Comparison of ENCODE assay signal across 11 cellular contexts in the genomic region with DNA sequence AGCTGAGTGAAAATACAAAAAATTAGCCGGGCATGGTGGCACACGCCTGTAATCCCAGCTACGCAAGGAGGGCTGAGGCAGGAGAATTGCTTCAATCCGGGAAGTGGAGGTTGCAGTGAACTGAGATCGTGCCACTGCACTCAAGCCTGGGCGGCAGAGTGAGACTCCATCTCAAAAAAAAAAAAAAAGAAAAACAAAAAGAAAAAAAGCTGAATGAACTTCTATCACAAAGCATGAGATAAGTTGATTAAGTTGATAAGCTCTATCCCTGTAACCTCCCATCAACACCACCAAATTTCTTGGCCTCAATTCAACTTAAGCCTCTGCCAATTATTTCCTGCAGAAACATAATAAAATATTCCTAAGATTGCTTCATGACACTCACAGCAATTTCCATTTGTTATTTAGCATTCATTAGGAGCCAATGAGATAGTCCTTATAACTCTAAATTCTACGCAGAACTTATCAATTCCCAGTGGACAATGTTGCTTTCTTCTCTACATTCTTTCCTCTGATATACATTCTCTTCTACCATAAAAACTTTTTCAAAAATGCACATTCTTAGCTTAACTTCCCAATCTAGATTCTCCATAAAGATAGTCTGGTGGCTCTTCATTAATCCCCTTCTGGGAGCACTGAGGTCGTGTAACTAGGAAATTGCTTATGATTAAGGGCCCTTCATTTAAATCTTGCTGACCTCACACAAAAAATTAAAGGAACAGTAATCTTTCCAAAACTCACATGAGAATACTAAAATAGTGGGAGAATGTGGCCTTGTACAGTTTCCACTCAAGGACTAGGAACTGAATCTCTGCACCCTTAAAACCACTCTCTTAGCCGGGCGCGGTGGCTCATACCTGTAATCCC. TPM values are rescaled to one million over a fixed set of nuclear protein-coding genes. Genes with fewer than 3 reads are reported as not detected.
DNase-seq lines count a peak whose midpoint lies in the region; ATAC-seq and TF ChIP-seq lines count a peak whose summit lies in the region.
"Had no signal": no experiment of that assay in that cellular context is flagged by ENCODE, and none has a peak within 500 bp of the region (broad histone marks: within the 10 kb centered on the region; RNA-seq: fewer than 3 reads in every experiment).

No MANE protein-coding gene starts in this region.

- intact Hi-C loops in HCT116 (cut with micrococcal nuclease) = no loop called here
- intact Hi-C loops in ascending aorta (cut with DNase I) = loop anchor here (5.0 kb wide), 1 partner anchor 39 kb away; no protein-coding TSS in a partner anchor
- intact Hi-C loops in aorta (cut with DNase I) = no loop called here
- intact Hi-C loops in left lung (cut with DNase I) = no loop called here

- H3K27me3 Mint-ChIP-seq in naive B cell = no peaks in the 10 kb centered on the region

- TSS peak; percentile 32 for BruUV-seq in HCT116 (replicated peaks; lab: Mats Ljungman, UMichigan)

- 28 to 30% methylated on average over 11 of the region's 11 CpGs for WGBS in aorta, 2 donors

- H3K27me3 ChIP-seq in ACC112 (ENCODE audit: insufficient read depth, low read length) (no peaks in the 10 kb centered on the region), HCT116 (ENCODE audit: insufficient read depth, low read length) (no peaks in the 10 kb centered on the region), ascending aorta (no peaks in the 10 kb centered on the region), aorta (ENCODE audit: control insufficient read depth in 1 of 2, insufficient read depth in 2 of 2, low read length in 1 of 2) (no peaks in the 10 kb centered on the region), left lung (no peaks in the 10 kb centered on the region)
- H3K27me3 ChIP-seq: gastroesophageal sphincter, testis had no signal

- H3K4me2 ChIP-seq in HCT116 (ENCODE audit: low read length) = peak overlapping the region; percentile 16

- no peak for TF ChIP-seq RAD21 in HCT116 (IDR thresholded peaks at IDR 0.05; ENCODE audit: low read depth)

- peak overlapping the region in 7 of 8 donors; percentile 2 to 71 (median 41) for H3K4me3 Mint-ChIP-seq in naive B cell

- H3K27ac Mint-ChIP-seq in naive B cell = peak overlapping the region in 4 of 6 donors; percentile 0 to 21 (median 9)

- H2AFZ ChIP-seq in ACC112 (ENCODE audit: low read length, unreplicated experiment) = no peak overlapping the region
- no peak overlapping the region for H2AFZ ChIP-seq in HCT116 (ENCODE audit: low read depth, low read length, poor library complexity, severe bottlenecking)

- H3K4me3 ChIP-seq in ACC112 (ENCODE audit: low read depth, low read length) = peak overlapping the region; percentile 52
- H3K4me3 ChIP-seq in HCT116 (replicated peaks in 1 of 2; ENCODE audit: low read depth in 1 of 2, low read length in 2 of 2) = no peak overlapping the region
- H3K4me3 ChIP-seq in ascending aorta = peak overlapping the region; percentile 33 to 85
- peak overlapping the region in 1 of 2 donors; percentile 30 for H3K4me3 ChIP-seq in aorta (ENCODE audit: low read length in 2 of 2)
- peak overlapping the region in 1 of 2 donors; percentile 9 for H3K4me3 ChIP-seq in left lung
- H3K4me3 ChIP-seq: gastroesophageal sphincter, testis had no signal

- no peaks in the 10 kb centered on the region for H3K36me3 ChIP-seq in ACC112 (ENCODE audit: insufficient read depth, low read length)
- H3K36me3 ChIP-seq in HCT116 (ENCODE audit: control insufficient read depth in 1 of 2, insufficient read depth in 2 of 2, low read length in 2 of 2) = no peaks in the 10 kb centered on the region
- H3K36me3 ChIP-seq in ascending aorta = no peaks in the 10 kb centered on the region
- H3K36me3 ChIP-seq in aorta (ENCODE audit: control insufficient read depth in 1 of 2, insufficient read depth in 2 of 2, low read length in 1 of 2) = no peaks in the 10 kb centered on the region
- no peaks in the 10 kb centered on the region for H3K36me3 ChIP-seq in left lung
- H3K36me3 ChIP-seq: gastroesophageal sphincter had no signal

- H3K9me3 ChIP-seq in HCT116 (ENCODE audit: control insufficient read depth in 1 of 2, insufficient read depth in 1 of 2, low read depth in 1 of 2, low read length in 2 of 2) (no peaks in the 10 kb centered on the region), ascending aorta (no peaks in the 10 kb centered on the region), aorta (ENCODE audit: control insufficient read depth, low read length) (no peaks in the 10 kb centered on the region), left lung (no peaks in the 10 kb centered on the region)
- H3K9me3 ChIP-seq: gastroesophageal sphincter, testis had no signal

- DNase-seq in HCT116 (ENCODE audit: low read depth, low spot score) (no peak), ascending aorta (ENCODE audit: low spot score in 2 of 2) (no peak), naive B cell (no peak), NOMO-1 treated with DMSO at 0.1 percent for 48 hours (lab: John Stamatoyannopoulos, UW; ENCODE audit: unreplicated experiment) (no peak), NCI-H748 treated with DMSO at 0.1 percent for 48 hours (lab: John Stamatoyannopoulos, UW) (no peak), aorta (no peak), left lung (no peak)
- DNase-seq: stimulated activated CD4-positive, alpha-beta T cell treated with anti-CD3 and anti-CD28 coated beads, Interleukin-15, amount 100 ng/mL, for 24 hours; testis had no signal

- no peak for TF ChIP-seq POLR2A in HCT116 (IDR thresholded peaks at IDR 0.05; ENCODE audit: borderline replicate concordance, extremely low read depth, insufficient read depth, insufficient read length)

- CTCF ChIA-PET in HCT116 (lab: Charles Lee) = no interaction called here

- H3K9ac ChIP-seq in HCT116 (ENCODE audit: low read length) = no peak overlapping the region

- POLR2A ChIA-PET in HCT116 (lab: Charles Lee) = no interaction called here

- H3K4me1 Mint-ChIP-seq in naive B cell = peaks cover 30 to 55% (median 42%) of the 10 kb centered on the region in 3 donors

- H3K27ac ChIP-seq in ACC112 (ENCODE audit: low read depth, low read length) (no peak overlapping the region), HCT116 (ENCODE audit: low read depth, low read length) (no peak overlapping the region), ascending aorta (peak overlapping the region in 1 of 2 donors; percentile 48), aorta (ENCODE audit: low read depth in 1 of 2, low read length in 2 of 2) (no peak overlapping the region), left lung (peak overlapping the region in 1 of 2 donors; percentile 33)

- H3K4me1 ChIP-seq in ACC112 (ENCODE audit: control insufficient read depth, insufficient read depth, low read length, unreplicated experiment) = peaks cover 29% of the 10 kb centered on the region
- peaks cover 12 to 28% of the 10 kb centered on the region in 2 experiments for H3K4me1 ChIP-seq in HCT116 (ENCODE audit: control insufficient read depth in 1 of 2, insufficient read depth in 2 of 2, low read length in 2 of 2)
- peaks cover 3 to 36% of the 10 kb centered on the region in 2 donors for H3K4me1 ChIP-seq in ascending aorta
- H3K4me1 ChIP-seq in aorta (ENCODE audit: control insufficient read depth in 1 of 2, insufficient read depth in 2 of 2, low read length in 2 of 2) = peaks cover 3% of the 10 kb centered on the region in 2 donors
- peaks cover 17 to 50% of the 10 kb centered on the region in 2 donors for H3K4me1 ChIP-seq in left lung

- H3K36me3 Mint-ChIP-seq in naive B cell = no peaks in the 10 kb centered on the region

- H3K9me3 Mint-ChIP-seq in naive B cell = no peaks in the 10 kb centered on the region

- no peaks in the 10 kb centered on the region for H3K9me2 ChIP-seq in HCT116 (ENCODE audit: insufficient read depth)

- RAD21 ChIA-PET in HCT116 (lab: Charles Lee; ENCODE audit: low non-redundant PET in 1 of 2, low total read pairs in 2 of 2, uncharacterized antibody in 2 of 2, unreplicated experiment in 2 of 2) = no interaction called here

- H4K20me1 ChIP-seq in HCT116 (ENCODE audit: insufficient read depth) = peaks cover 6% of the 10 kb centered on the region; the same call in 1 of the 2 replicates

- TF ChIP-seq CTCF in HCT116 (IDR thresholded peaks at IDR 0.05 in 2 of 3, conservative IDR thresholded peaks at IDR 0.05 in 1 of 3; ENCODE audit: borderline replicate concordance in 1 of 3, insufficient read depth in 1 of 3, low read depth in 2 of 3, low read length in 2 of 3) (no peak), ascending aorta (IDR thresholded peaks at IDR 0.05) (no peak), left lung (IDR thresholded peaks at IDR 0.05) (no peak)

- peaks cover 72% of the 10 kb centered on the region for H3K79me2 ChIP-seq in ACC112 (ENCODE audit: control insufficient read depth, insufficient read depth, low read length, unreplicated experiment)
- peaks cover 75% of the 10 kb centered on the region for H3K79me2 ChIP-seq in HCT116 (ENCODE audit: insufficient read depth, low read length)

- no peak for ATAC-seq in HCT116
- no peak for ATAC-seq in naive B cell (ENCODE audit: low read depth in 2 of 2)
- no peak for ATAC-seq in aorta (ENCODE audit: low FRiP score)
- no peak for ATAC-seq in left lung
- ATAC-seq: gastroesophageal sphincter had no signal

RNA-seq across cellular contexts. Expression of gene AMBRA1, which starts 2.9 kb away (rescaled TPM):
- total RNA-seq in HCT116 (2021; ENCODE audit: unreplicated experiment) (22.7 TPM), ascending aorta (12.1 TPM), aorta (10 to 100 TPM; 27.8 to 35.0 TPM), left lung (10 to 100 TPM; 27.2 to 28.2 TPM)
- 13.2 and 14.9 TPM in 2 replicates for polyA plus RNA-seq in HCT116 (2012)
- polyA plus RNA-seq in naive B cell (ENCODE audit: low read depth in 6 of 6) (10 to 100 TPM in 1 of 6 donors, 1 to 10 TPM in 5; 6.6 to 11.3 (median 7.8) TPM), aorta (1 to 10 TPM; 2.6 to 5.8 TPM)

RNA-seq across cellular contexts. Expression of gene HARBI1, which starts 26.1 kb away (rescaled TPM):
- total RNA-seq in HCT116 (2021; ENCODE audit: unreplicated experiment) = 1.9 TPM
- 1.2 and 2.0 TPM in 2 replicates for polyA plus RNA-seq in HCT116 (2012)
- not detected for total RNA-seq in ascending aorta
- polyA plus RNA-seq in naive B cell (ENCODE audit: low read depth in 6 of 6) = 10 to 100 TPM in 4 of 6 donors, 1 to 10 TPM in 2; 8.7 to 14.7 (median 11.8) TPM
- 1 to 10 TPM; 2.3 to 3.0 TPM for total RNA-seq in aorta
- polyA plus RNA-seq in aorta = 1 to 10 TPM; 2.1 to 2.3 TPM
- 1 to 10 TPM; 4.5 to 5.0 TPM for total RNA-seq in left lung

RNA-seq across cellular contexts. Expression of gene ATG13, which starts 26.4 kb away (rescaled TPM):
- total RNA-seq in HCT116 (2021; ENCODE audit: unreplicated experiment) (69.2 TPM), ascending aorta (208 TPM), aorta (10 to 100 TPM; 59.6 to 72.7 TPM), left lung (10 to 100 TPM; 54.5 to 55.4 TPM)
- 40.3 and 56.0 TPM in 2 replicates for polyA plus RNA-seq in HCT116 (2012)
- polyA plus RNA-seq in naive B cell (ENCODE audit: low read depth in 6 of 6) (10 to 100 TPM; 43.3 to 70.8 (median 56.3) TPM), aorta (10 to 100 TPM; 29.9 to 46.5 TPM)

Comparison
In these comparisons a context has a peak if more than half of its experiments do, and no peak if none do; other contexts are left out.
1. H3K4me3 ChIP-seq: peak in ACC112 (single experiment) and ascending aorta (2 of 2); none in HCT116 (0 of 2).